Comparison of ENCODE assay signal across 2 cellular contexts in the genomic region with DNA sequence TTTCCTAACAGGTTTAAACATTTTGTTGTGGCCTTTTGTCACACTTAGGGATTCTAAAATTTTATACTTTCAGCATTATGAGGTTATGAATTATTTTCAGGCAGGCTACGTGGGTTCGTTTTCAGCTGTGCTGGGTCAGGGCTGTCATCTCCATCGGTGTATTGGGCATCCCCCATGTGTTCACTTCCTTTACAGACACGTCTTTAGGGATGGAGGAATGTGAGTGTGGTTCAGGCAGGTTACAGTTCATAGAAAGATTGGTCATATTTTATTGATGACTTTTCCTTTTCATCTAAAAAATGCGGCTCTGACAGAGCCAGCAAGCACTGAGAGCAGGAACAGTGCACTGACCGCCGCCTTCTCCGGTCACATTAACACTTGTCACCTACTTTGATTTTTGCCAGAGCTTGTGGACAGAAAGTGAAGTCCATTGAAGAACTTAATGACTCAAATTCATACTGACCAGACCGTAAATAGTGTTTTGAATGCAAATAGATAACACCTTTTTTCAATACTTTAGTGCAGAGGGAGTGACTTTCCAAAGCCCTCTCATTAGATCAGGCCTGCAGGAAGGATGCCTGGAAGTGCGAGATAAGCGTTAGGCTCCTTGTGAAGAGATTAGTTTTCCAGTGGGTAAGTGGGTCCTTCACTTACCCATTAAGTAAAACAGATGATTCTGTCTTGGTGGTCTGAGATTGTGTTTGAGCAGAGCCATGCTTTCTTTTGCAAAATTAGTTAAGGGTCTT.
TF ChIP-seq lines count a peak whose summit lies in the region.

No MANE protein-coding gene starts in this region.

TF ChIP-seq in IMR-90, 13 proteins besides CTCF, POLR2A, EP300 and RAD21:
- TF ChIP-seq USF2 (IDR thresholded peaks at IDR 0.05; ENCODE audit: low read depth, low read length) (no peak), FOS (IDR thresholded peaks at IDR 0.05; ENCODE audit: low read depth, low read length) (no peak), SMC3 (IDR thresholded peaks at IDR 0.05; ENCODE audit: low read depth, low read length) (no peak), RFX5 (IDR thresholded peaks at IDR 0.05; ENCODE audit: low read depth, low read length) (no peak), NFE2L2 (IDR thresholded peaks at IDR 0.05; ENCODE audit: low read depth, low read length) (no peak), CEBPB (IDR thresholded peaks at IDR 0.05; ENCODE audit: low read depth, low read length) (no peak), MAFK (IDR thresholded peaks at IDR 0.05; ENCODE audit: low read depth, low read length) (no peak), CHD1 (IDR thresholded peaks at IDR 0.05; ENCODE audit: low read depth, low read length) (no peak), BHLHE40 (IDR thresholded peaks at IDR 0.05; ENCODE audit: low read depth, low read length) (no peak), RCOR1 (IDR thresholded peaks at IDR 0.05; ENCODE audit: insufficient replicate concordance, low read length) (no peak), MXI1 (IDR thresholded peaks at IDR 0.05; ENCODE audit: borderline replicate concordance, low read depth, low read length) (no peak)
TF ChIP-seq in IMR-90: peak in this region for 0.

TF ChIP-seq in GM12878, 131 proteins besides CTCF, POLR2A, EP300 and RAD21:
- TF ChIP-seq EZH2 (IDR thresholded peaks at IDR 0.05; ENCODE audit: borderline replicate concordance, control insufficient read depth, low read depth, low read length) = no peak
- TF ChIP-seq, protein P1, sequence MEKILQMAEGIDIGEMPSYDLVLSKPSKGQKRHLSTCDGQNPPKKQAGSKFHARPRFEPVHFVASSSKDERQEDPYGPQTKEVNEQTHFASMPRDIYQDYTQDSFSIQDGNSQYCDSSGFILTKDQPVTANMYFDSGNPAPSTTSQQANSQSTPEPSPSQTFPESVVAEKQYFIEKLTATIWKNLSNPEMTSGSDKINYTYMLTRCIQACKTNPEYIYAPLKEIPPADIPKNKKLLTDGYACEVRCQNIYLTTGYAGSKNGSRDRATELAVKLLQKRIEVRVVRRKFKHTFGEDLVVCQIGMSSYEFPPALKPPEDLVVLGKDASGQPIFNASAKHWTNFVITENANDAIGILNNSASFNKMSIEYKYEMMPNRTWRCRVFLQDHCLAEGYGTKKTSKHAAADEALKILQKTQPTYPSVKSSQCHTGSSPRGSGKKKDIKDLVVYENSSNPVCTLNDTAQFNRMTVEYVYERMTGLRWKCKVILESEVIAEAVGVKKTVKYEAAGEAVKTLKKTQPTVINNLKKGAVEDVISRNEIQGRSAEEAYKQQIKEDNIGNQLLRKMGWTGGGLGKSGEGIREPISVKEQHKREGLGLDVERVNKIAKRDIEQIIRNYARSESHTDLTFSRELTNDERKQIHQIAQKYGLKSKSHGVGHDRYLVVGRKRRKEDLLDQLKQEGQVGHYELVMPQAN (conservative IDR thresholded peaks at IDR 0.05) = no peak
- no peak for TF ChIP-seq IKZF2 (IDR thresholded peaks at IDR 0.05)
- no peak for TF ChIP-seq JUND (IDR thresholded peaks at IDR 0.05; ENCODE audit: low read depth, low read length)
- TF ChIP-seq KLF5 (IDR thresholded peaks at IDR 0.05; ENCODE audit: partially characterized antibody) = no peak
- no peak for TF ChIP-seq SUZ12 (IDR thresholded peaks at IDR 0.05; ENCODE audit: unreplicated experiment)
- TF ChIP-seq, protein P2, sequence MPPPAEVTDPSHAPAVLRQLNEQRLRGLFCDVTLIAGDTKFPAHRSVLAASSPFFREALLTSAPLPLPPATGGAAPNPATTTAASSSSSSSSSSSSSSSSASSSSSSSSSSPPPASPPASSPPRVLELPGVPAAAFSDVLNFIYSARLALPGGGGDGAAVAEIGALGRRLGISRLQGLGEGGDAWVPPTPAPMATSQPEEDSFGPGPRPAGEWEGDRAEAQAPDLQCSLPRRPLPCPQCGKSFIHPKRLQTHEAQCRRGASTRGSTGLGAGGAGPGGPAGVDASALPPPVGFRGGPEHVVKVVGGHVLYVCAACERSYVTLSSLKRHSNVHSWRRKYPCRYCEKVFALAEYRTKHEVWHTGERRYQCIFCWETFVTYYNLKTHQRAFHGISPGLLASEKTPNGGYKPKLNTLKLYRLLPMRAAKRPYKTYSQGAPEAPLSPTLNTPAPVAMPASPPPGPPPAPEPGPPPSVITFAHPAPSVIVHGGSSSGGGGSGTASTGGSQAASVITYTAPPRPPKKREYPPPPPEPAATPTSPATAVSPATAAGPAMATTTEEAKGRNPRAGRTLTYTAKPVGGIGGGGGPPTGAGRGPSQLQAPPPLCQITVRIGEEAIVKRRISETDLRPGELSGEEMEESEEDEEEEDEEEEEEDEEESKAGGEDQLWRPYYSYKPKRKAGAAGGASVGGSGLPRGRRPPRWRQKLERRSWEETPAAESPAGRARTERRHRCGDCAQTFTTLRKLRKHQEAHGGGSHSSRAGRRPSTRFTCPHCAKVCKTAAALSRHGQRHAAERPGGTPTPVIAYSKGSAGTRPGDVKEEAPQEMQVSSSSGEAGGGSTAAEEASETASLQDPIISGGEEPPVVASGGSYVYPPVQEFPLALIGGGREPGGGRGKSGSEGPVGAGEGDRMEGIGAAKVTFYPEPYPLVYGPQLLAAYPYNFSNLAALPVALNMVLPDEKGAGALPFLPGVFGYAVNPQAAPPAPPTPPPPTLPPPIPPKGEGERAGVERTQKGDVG (CRISPR knock-in tag; IDR thresholded peaks at IDR 0.05) = no peak
- TF ChIP-seq CREM (IDR thresholded peaks at IDR 0.05; ENCODE audit: low read depth) = no peak
- TF ChIP-seq, protein P3, sequence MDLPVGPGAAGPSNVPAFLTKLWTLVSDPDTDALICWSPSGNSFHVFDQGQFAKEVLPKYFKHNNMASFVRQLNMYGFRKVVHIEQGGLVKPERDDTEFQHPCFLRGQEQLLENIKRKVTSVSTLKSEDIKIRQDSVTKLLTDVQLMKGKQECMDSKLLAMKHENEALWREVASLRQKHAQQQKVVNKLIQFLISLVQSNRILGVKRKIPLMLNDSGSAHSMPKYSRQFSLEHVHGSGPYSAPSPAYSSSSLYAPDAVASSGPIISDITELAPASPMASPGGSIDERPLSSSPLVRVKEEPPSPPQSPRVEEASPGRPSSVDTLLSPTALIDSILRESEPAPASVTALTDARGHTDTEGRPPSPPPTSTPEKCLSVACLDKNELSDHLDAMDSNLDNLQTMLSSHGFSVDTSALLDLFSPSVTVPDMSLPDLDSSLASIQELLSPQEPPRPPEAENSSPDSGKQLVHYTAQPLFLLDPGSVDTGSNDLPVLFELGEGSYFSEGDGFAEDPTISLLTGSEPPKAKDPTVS (IDR thresholded peaks at IDR 0.05; ENCODE audit: low read depth, low read length) = no peak
- TF ChIP-seq MYB (IDR thresholded peaks at IDR 0.05; ENCODE audit: borderline replicate concordance, low read depth, low read length) = no peak
- TF ChIP-seq NR2F1 (conservative IDR thresholded peaks at IDR 0.05) = no peak
- TF ChIP-seq, protein P4, sequence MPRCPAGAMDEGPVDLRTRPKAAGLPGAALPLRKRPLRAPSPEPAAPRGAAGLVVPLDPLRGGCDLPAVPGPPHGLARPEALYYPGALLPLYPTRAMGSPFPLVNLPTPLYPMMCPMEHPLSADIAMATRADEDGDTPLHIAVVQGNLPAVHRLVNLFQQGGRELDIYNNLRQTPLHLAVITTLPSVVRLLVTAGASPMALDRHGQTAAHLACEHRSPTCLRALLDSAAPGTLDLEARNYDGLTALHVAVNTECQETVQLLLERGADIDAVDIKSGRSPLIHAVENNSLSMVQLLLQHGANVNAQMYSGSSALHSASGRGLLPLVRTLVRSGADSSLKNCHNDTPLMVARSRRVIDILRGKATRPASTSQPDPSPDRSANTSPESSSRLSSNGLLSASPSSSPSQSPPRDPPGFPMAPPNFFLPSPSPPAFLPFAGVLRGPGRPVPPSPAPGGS (IDR thresholded peaks at IDR 0.05; ENCODE audit: borderline replicate concordance, insufficient read depth, low read depth, low read length, poor library complexity, severe bottlenecking) = no peak
